ENCODE assay signal across 9 cellular contexts in genomic region chr4:7186081-7186480, GRCh38. TPM values are rescaled to one million over a fixed set of nuclear protein-coding genes. Genes with fewer than 3 reads are reported as not detected.
DNase-seq lines count a peak whose midpoint lies in the region; ATAC-seq and TF ChIP-seq lines count a peak whose summit lies in the region.
"Had no signal": no experiment of that assay in that cellular context is flagged by ENCODE, and none has a peak within 500 bp of the region (broad histone marks: within the 10 kb centered on the region; RNA-seq: fewer than 3 reads in every experiment).

No MANE protein-coding gene starts in this region.

- H3K36me3 Mint-ChIP-seq in activated naive CD4-positive, alpha-beta T cell treated with anti-CD3 and anti-CD28 coated beads, Interleukin-2, amount 10 ng/mL, durations not matched to agents 7 days and 5 days = no peaks in the 10 kb centered on the region
- no peaks in the 10 kb centered on the region for H3K36me3 Mint-ChIP-seq in CD8-positive, alpha-beta T cell

- no peaks in the 10 kb centered on the region for H3K9me3 ChIP-seq in CD8-positive, alpha-beta T cell (ENCODE audit: low read length)

- no peak for ATAC-seq in stimulated activated naive CD8-positive, alpha-beta T cell treated with anti-CD3 and anti-CD28 coated beads, Interleukin-15, Interleukin-2, amounts not matched to agents 100 U/mL and 50 U/mL, for 24 hours
- no peak for ATAC-seq in CD8-positive, alpha-beta T cell
- ATAC-seq in omental fat pad (ENCODE audit: low FRiP score) = no peak
- no peak for ATAC-seq in HG02571 (IDR thresholded peaks at IDR 0.05; ENCODE audit: unreplicated experiment)

- POLR2A ChIA-PET in CD8-positive, alpha-beta T cell (lab: Charles Lee) = no interaction called here

- H3K27ac Mint-ChIP-seq in activated naive CD4-positive, alpha-beta T cell treated with anti-CD3 and anti-CD28 coated beads, Interleukin-2, amount 10 ng/mL, durations not matched to agents 7 days and 5 days = no peak overlapping the region
- H3K27ac Mint-ChIP-seq in CD8-positive, alpha-beta T cell = no peak overlapping the region
- H3K27ac Mint-ChIP-seq: activated T-helper 1 cell treated with anti-CD3 and anti-CD28 coated beads, Interleukin-12 subunit alpha, Interleukin-12 subunit beta, Interleukin-2, Interleukin-4 antibody, amounts not matched to agents 30 ng/mL and 10 ng/mL and 1 ng/mL, durations not matched to agents 14 hours and 24 hours and 36 hours had no signal

- H3K27ac ChIP-seq in CD8-positive, alpha-beta T cell (ENCODE audit: low read depth, low read length) = no peak overlapping the region

- DNase-seq in activated naive CD4-positive, alpha-beta T cell treated with anti-CD3 and anti-CD28 coated beads, Interleukin-2, amount 10 ng/mL, durations not matched to agents 7 days and 5 days = peak; percentile 33
- DNase-seq in activated naive CD4-positive, alpha-beta T cell treated with anti-CD3 and anti-CD28 coated beads, Interleukin-2, amount 50 U/mL, for 16 hours = no peak
- peak; percentile 35 for DNase-seq in NAMALWA (ENCODE audit: low spot score)
- DNase-seq in fibroblast of the aortic adventitia (ENCODE audit: low read depth) = no peak
- peak; percentile 25 for DNase-seq in stimulated activated naive CD8-positive, alpha-beta T cell treated with anti-CD3 and anti-CD28 coated beads, Interleukin-15, Interleukin-2, amounts not matched to agents 100 U/mL and 50 U/mL, for 24 hours
- DNase-seq in CD8-positive, alpha-beta T cell = no peak
- DNase-seq in omental fat pad (ENCODE audit: low spot score) = no peak

- peaks cover 43% of the 10 kb centered on the region for H3K27me3 Mint-ChIP-seq in activated naive CD4-positive, alpha-beta T cell treated with anti-CD3 and anti-CD28 coated beads, Interleukin-2, amount 10 ng/mL, durations not matched to agents 7 days and 5 days
- peaks cover 29% of the 10 kb centered on the region for H3K27me3 Mint-ChIP-seq in CD8-positive, alpha-beta T cell (ENCODE audit: low read depth)

- H3K27me3 ChIP-seq in CD8-positive, alpha-beta T cell (ENCODE audit: insufficient read depth, low read length) = no peaks in the 10 kb centered on the region

- TF ChIP-seq CTCF in fibroblast of the aortic adventitia (IDR thresholded peaks at IDR 0.05; ENCODE audit: insufficient read depth, low read length) (peak; percentile 44), omental fat pad (IDR thresholded peaks at IDR 0.05) (no peak)
- TF ChIP-seq CTCF in CD8-positive, alpha-beta T cell (IDR thresholded peaks at IDR 0.05) = no peak

- no peak overlapping the region for H3K4me3 ChIP-seq in fibroblast of the aortic adventitia (ENCODE audit: low read depth, low read length)
- no peak overlapping the region for H3K4me3 ChIP-seq in CD8-positive, alpha-beta T cell (ENCODE audit: low read depth, low read length)

- H3K4me3 Mint-ChIP-seq in activated naive CD4-positive, alpha-beta T cell treated with anti-CD3 and anti-CD28 coated beads, Interleukin-2, amount 10 ng/mL, durations not matched to agents 7 days and 5 days = no peak overlapping the region
- no peak overlapping the region for H3K4me3 Mint-ChIP-seq in CD8-positive, alpha-beta T cell
- H3K4me3 Mint-ChIP-seq: activated T-helper 1 cell treated with anti-CD3 and anti-CD28 coated beads, Interleukin-12 subunit alpha, Interleukin-12 subunit beta, Interleukin-2, Interleukin-4 antibody, amounts not matched to agents 30 ng/mL and 10 ng/mL and 1 ng/mL, durations not matched to agents 14 hours and 24 hours and 36 hours had no signal

- intact Hi-C loops in CD8-positive, alpha-beta T cell (cut with DNase I, micrococcal nuclease) = no loop called here

- peaks cover 2% of the 10 kb centered on the region for H3K4me1 Mint-ChIP-seq in activated naive CD4-positive, alpha-beta T cell treated with anti-CD3 and anti-CD28 coated beads, Interleukin-2, amount 10 ng/mL, durations not matched to agents 7 days and 5 days
- H3K4me1 Mint-ChIP-seq in CD8-positive, alpha-beta T cell (ENCODE audit: low read depth) = peaks cover 2% of the 10 kb centered on the region

- no peaks in the 10 kb centered on the region for H3K4me1 ChIP-seq in CD8-positive, alpha-beta T cell (ENCODE audit: insufficient read depth, low read length)

- H3K36me3 ChIP-seq in CD8-positive, alpha-beta T cell (ENCODE audit: insufficient read depth, low read length) = no peaks in the 10 kb centered on the region

- CTCF ChIA-PET in activated naive CD4-positive, alpha-beta T cell treated with anti-CD3 and anti-CD28 coated beads, Interleukin-2, amount 10 ng/mL, durations not matched to agents 7 days and 5 days (lab: Charles Lee) = interaction anchor here (1.7 kb wide), 1 partner anchor 83 kb away, joined by 5 read pairs; no protein-coding TSS in a partner anchor
- CTCF ChIA-PET in CD8-positive, alpha-beta T cell (lab: Charles Lee) = no interaction called here

- no peaks in the 10 kb centered on the region for H3K9me3 Mint-ChIP-seq in activated naive CD4-positive, alpha-beta T cell treated with anti-CD3 and anti-CD28 coated beads, Interleukin-2, amount 10 ng/mL, durations not matched to agents 7 days and 5 days
- no peaks in the 10 kb centered on the region for H3K9me3 Mint-ChIP-seq in CD8-positive, alpha-beta T cell

RNA-seq across cellular contexts. Expression of gene SORCS2, which starts 6.3 kb away (rescaled TPM):
- total RNA-seq in fibroblast of the aortic adventitia (ENCODE audit: low replicate concordance) = 0.27 and 5.4 TPM in 2 replicates
- total RNA-seq in CD8-positive, alpha-beta T cell = not detected
- total RNA-seq in omental fat pad = 1 to 10 TPM in 2 of 4 donors, under 1 TPM in 2; 0.63 to 4.6 (median 1.2) TPM
- total RNA-seq: activated T-helper 1 cell treated with anti-CD3 and anti-CD28 coated beads, Interleukin-12 subunit alpha, Interleukin-12 subunit beta, Interleukin-2, Interleukin-4 antibody, amounts not matched to agents 30 ng/mL and 10 ng/mL and 1 ng/mL, durations not matched to agents 14 hours and 24 hours and 36 hours had no signal

Comparison
In these comparisons a context has a peak if more than half of its experiments do, and no peak if none do; other contexts are left out.
1. DNase-seq: peak in activated naive CD4-positive, alpha-beta T cell treated with anti-CD3 and anti-CD28 coated beads, Interleukin-2, amount 10 ng/mL, durations not matched to agents 7 days and 5 days (single experiment), NAMALWA (single experiment) and stimulated activated naive CD8-positive, alpha-beta T cell treated with anti-CD3 and anti-CD28 coated beads, Interleukin-15, Interleukin-2, amounts not matched to agents 100 U/mL and 50 U/mL, for 24 hours (single experiment); none in activated naive CD4-positive, alpha-beta T cell treated with anti-CD3 and anti-CD28 coated beads, Interleukin-2, amount 50 U/mL, for 16 hours (single experiment), fibroblast of the aortic adventitia (single experiment), CD8-positive, alpha-beta T cell (0 of 7) and omental fat pad (single experiment).